8 cellular contexts compared by ENCODE assay signal in the genomic region with DNA sequence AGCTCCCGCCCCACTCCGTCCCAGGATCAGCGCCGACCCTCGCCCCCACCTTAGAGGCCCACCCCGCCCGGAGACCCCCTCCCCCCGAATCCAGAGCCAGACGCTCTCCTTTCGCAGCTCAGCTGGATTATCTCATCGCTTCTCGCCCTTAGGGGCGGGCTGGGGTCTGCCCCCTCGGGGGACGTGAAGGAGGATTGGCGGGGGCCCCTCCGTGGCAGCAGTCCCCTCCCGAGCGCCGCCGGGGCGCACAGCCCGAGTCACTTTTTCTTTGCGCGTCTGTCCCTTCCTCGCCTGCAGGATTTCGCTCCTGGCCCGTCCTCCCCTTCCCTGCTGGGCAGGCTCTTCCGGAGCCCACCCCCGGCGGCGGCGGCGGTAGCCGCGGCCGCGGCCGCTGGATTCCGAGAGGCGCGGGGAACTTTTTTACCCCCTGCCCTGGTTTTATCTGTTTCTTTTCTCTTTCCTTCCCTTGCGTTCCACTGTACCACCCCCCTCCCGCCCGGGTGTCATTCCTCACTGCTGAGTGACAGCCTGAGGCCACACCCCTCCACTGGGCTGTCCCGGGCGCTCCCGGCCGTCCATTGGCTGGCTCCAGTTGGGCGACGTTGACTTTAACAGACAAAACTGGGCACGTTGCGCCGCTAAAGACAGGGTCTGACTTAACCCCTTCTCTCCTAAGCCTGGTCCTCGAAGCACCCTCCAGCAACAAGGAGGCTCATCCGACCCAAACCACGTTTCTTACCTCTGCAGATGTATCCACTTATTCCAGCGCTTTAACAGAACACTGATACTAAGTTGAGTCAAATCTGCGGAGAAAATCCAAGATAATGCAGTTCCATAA. TPM values are rescaled to one million over a fixed set of nuclear protein-coding genes. Genes with fewer than 3 reads are reported as not detected.
DNase-seq lines count a peak whose midpoint lies in the region; ATAC-seq and TF ChIP-seq lines count a peak whose summit lies in the region.

No MANE protein-coding gene starts in this region.

- H3K4ac ChIP-seq in trophoblast cell (ENCODE audit: low read depth, low read length) = no peak overlapping the region

- H3K9me3 ChIP-seq in heart right ventricle (no peaks in the 10 kb centered on the region), trophoblast cell (ENCODE audit: insufficient read depth, low read depth, low read length) (peaks cover 11% of the 10 kb centered on the region)

- H3K9ac ChIP-seq in trophoblast cell (ENCODE audit: low read length) = no peak overlapping the region

- H3K27ac ChIP-seq in heart right ventricle (no peak overlapping the region), trophoblast cell (ENCODE audit: low read depth, low read length) (no peak overlapping the region)

- no peak overlapping the region for H2BK5ac ChIP-seq in trophoblast cell (ENCODE audit: low read depth, low read length, poor library complexity)

- peaks cover 80% of the 10 kb centered on the region for H3K27me3 Mint-ChIP-seq in activated naive CD8-positive, alpha-beta T cell treated with anti-CD3 and anti-CD28 coated beads, Interleukin-2, amount 10 ng/mL, durations not matched to agents 7 days and 5 days

- H3K36me3 Mint-ChIP-seq in activated naive CD8-positive, alpha-beta T cell treated with anti-CD3 and anti-CD28 coated beads, Interleukin-2, amount 10 ng/mL, durations not matched to agents 7 days and 5 days = peaks cover 2% of the 10 kb centered on the region

- H2BK120ac ChIP-seq in trophoblast cell (ENCODE audit: insufficient read depth, low read length, poor library complexity) = no peak overlapping the region

- no peak overlapping the region for H2AK5ac ChIP-seq in trophoblast cell (ENCODE audit: low read length)

- peak overlapping the region; percentile 38 to 63 (median 54) for H3K4me3 ChIP-seq in heart right ventricle
- H3K4me3 ChIP-seq in trophoblast cell (ENCODE audit: low read depth, low read length) = peak overlapping the region; percentile 66

- no peak overlapping the region for H4K12ac ChIP-seq in trophoblast cell (ENCODE audit: low read depth, low read length)

- intact Hi-C loops in heart right ventricle (cut with DNase I) = loop anchor here in 6 of 10 donors (5.0 to 10.0 kb wide), 3 partner anchors 692 to 812 kb away; no protein-coding TSS in a partner anchor

- POLR2A ChIA-PET in activated naive CD8-positive, alpha-beta T cell treated with anti-CD3 and anti-CD28 coated beads, Interleukin-2, amount 10 ng/mL, durations not matched to agents 7 days and 5 days (lab: Charles Lee) = interaction anchor here (1.7 kb wide), 1 partner anchor 10 kb away, joined by 3 read pairs; no protein-coding TSS in a partner anchor

- H2BK12ac ChIP-seq in trophoblast cell (ENCODE audit: low read length) = no peak overlapping the region

- peak overlapping the region; percentile 42 for H4K8ac ChIP-seq in trophoblast cell (ENCODE audit: low read depth, low read length)

- peaks cover 74 to 100% (median 100%) of the 10 kb centered on the region in 7 donors for H3K27me3 ChIP-seq in heart right ventricle
- peaks cover 69% of the 10 kb centered on the region for H3K27me3 ChIP-seq in trophoblast cell (ENCODE audit: insufficient read depth, low read length)

- peak overlapping the region; percentile 91 for H3K4me2 ChIP-seq in trophoblast cell (ENCODE audit: low read length)

- peak; percentile 38 for ATAC-seq in GM19452 (IDR thresholded peaks at IDR 0.05; ENCODE audit: unreplicated experiment)
- peak; percentile 44 for ATAC-seq in HG03520 (IDR thresholded peaks at IDR 0.05; ENCODE audit: unreplicated experiment)
- peak; percentile 34 for ATAC-seq in activated naive CD8-positive, alpha-beta T cell treated with anti-CD3 and anti-CD28 coated beads, Interleukin-2, amount 10 ng/mL, durations not matched to agents 7 days and 5 days (ENCODE audit: low read depth)
- ATAC-seq in heart right ventricle = peak; percentile 57 to 82 (median 69)

- no peak overlapping the region for H3K23ac ChIP-seq in trophoblast cell (ENCODE audit: low read length)

- peak overlapping the region; percentile 83 for H2AFZ ChIP-seq in trophoblast cell (ENCODE audit: insufficient read depth, low read length, poor library complexity)

- H3K18ac ChIP-seq in trophoblast cell (ENCODE audit: low read length) = no peak overlapping the region

- peak overlapping the region; percentile 79 for H3K4me3 Mint-ChIP-seq in activated naive CD8-positive, alpha-beta T cell treated with anti-CD3 and anti-CD28 coated beads, Interleukin-2, amount 10 ng/mL, durations not matched to agents 7 days and 5 days

- peaks cover 38% of the 10 kb centered on the region for H3K4me1 Mint-ChIP-seq in activated naive CD8-positive, alpha-beta T cell treated with anti-CD3 and anti-CD28 coated beads, Interleukin-2, amount 10 ng/mL, durations not matched to agents 7 days and 5 days

- TF ChIP-seq CTCF in heart right ventricle (IDR thresholded peaks at IDR 0.05) = no peak

- H3K4me1 ChIP-seq in heart right ventricle (peaks cover 3 to 73% (median 43%) of the 10 kb centered on the region in 9 donors), trophoblast cell (ENCODE audit: control insufficient read depth in 1 of 2, insufficient read depth in 2 of 2, low read length in 2 of 2) (peaks cover 6 to 25% of the 10 kb centered on the region in 2 experiments)

- no peak overlapping the region for H3K14ac ChIP-seq in trophoblast cell (ENCODE audit: low read length)

- H3K79me1 ChIP-seq in trophoblast cell (ENCODE audit: low read length) = no peaks in the 10 kb centered on the region

- no peak overlapping the region for H4K91ac ChIP-seq in trophoblast cell (ENCODE audit: low read depth, low read length)

- H3K27ac Mint-ChIP-seq in activated naive CD8-positive, alpha-beta T cell treated with anti-CD3 and anti-CD28 coated beads, Interleukin-2, amount 10 ng/mL, durations not matched to agents 7 days and 5 days = peak overlapping the region; percentile 64

- no peaks in the 10 kb centered on the region for H3K79me2 ChIP-seq in trophoblast cell (ENCODE audit: control insufficient read depth, insufficient read depth, low read length, poor library complexity)

- DNase-seq in COLO668 (lab: John Stamatoyannopoulos, UW; ENCODE audit: unreplicated experiment) = peak; percentile 71
- DNase-seq in NCI-H748 (lab: John Stamatoyannopoulos, UW; ENCODE audit: unreplicated experiment) = peak; percentile 88
- DNase-seq in activated naive CD8-positive, alpha-beta T cell treated with anti-CD3 and anti-CD28 coated beads, Interleukin-2, amount 10 ng/mL, durations not matched to agents 7 days and 5 days = peak; percentile 57
- DNase-seq in heart right ventricle = peak; percentile 40 to 56
- DNase-seq in trophoblast cell = peak; percentile 16 to 59
- no peak for DNase-seq in ureter (ENCODE audit: low spot score)

- H3K9me3 Mint-ChIP-seq in activated naive CD8-positive, alpha-beta T cell treated with anti-CD3 and anti-CD28 coated beads, Interleukin-2, amount 10 ng/mL, durations not matched to agents 7 days and 5 days = no peaks in the 10 kb centered on the region

- WGBS in heart right ventricle, 2 donors = 1% methylated on average over 59 of the region's 59 CpGs
- no CpG with 5 or more reads among the region's 59 CpGs for WGBS in trophoblast cell (ENCODE audit: extremely low coverage, insufficient coverage, insufficient read length)

- H3K36me3 ChIP-seq in heart right ventricle = no peaks in the 10 kb centered on the region
- H3K36me3 ChIP-seq in trophoblast cell (ENCODE audit: control insufficient read depth in 1 of 2, insufficient read depth in 2 of 2, low read length in 2 of 2) = no peaks in the 10 kb centered on the region

RNA-seq across cellular contexts. Expression of a gene that starts 0.5 kb away (rescaled TPM):
- total RNA-seq in activated naive CD8-positive, alpha-beta T cell treated with anti-CD3 and anti-CD28 coated beads, Interleukin-2, amount 10 ng/mL, durations not matched to agents 7 days and 5 days = not detected
- total RNA-seq in heart right ventricle (not detected), ureter (not detected)
- not detected for polyA plus RNA-seq in heart right ventricle
- 0.11 and 0.14 TPM in 2 replicates for polyA plus RNA-seq in trophoblast cell (2013)
